In the genomic region with DNA sequence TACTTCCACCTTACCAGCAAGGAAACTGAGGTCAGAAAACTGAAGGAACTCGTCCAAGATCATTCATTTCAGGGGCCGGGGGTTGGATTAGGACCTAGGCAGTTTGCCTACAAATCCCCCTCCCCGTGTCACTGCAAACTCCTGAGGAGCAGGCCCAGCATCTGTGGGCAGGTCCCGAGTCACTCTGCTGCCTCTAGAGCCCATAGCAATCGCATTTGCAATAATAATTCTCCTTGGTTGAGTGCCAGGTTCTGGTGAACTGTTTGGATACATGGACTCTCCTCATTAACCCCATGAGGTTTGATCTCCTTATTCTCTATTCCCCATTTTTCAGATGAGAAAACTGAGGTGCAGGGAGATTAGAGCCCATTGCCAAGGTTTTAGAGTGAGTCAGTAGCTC, we compare ENCODE assay signal across 8 cellular contexts. TPM values are rescaled to one million over a fixed set of nuclear protein-coding genes. Genes with fewer than 3 reads are reported as not detected.
DNase-seq lines count a peak whose midpoint lies in the region; ATAC-seq, FAIRE-seq and TF ChIP-seq lines count a peak whose summit lies in the region.

No MANE protein-coding gene starts in this region.

- peaks cover 5% of the 10 kb centered on the region for H3K27me3 Mint-ChIP-seq in glutamatergic neuron (ENCODE audit: unreplicated experiment)

- intact Hi-C loops in heart right ventricle (cut with DNase I), result no loop called here
- intact Hi-C loops in left cardiac atrium (cut with DNase I), result no loop called here

- H3K36me3 Mint-ChIP-seq in glutamatergic neuron (ENCODE audit: unreplicated experiment), result no peaks in the 10 kb centered on the region

- TF ChIP-seq CTCF in heart right ventricle (IDR thresholded peaks at IDR 0.05) (no peak), VCaP (conservative IDR thresholded peaks at IDR 0.05) (0 out of 2 replicates have a peak, but pooled peaks have one; percentile 9), glutamatergic neuron (IDR thresholded peaks at IDR 0.05; ENCODE audit: partially characterized antibody, unreplicated experiment) (no peak)

- H3K4me3 Mint-ChIP-seq in glutamatergic neuron (ENCODE audit: unreplicated experiment), result peak overlapping the region; percentile 87

- peaks cover 7% of the 10 kb centered on the region for H3K9me3 Mint-ChIP-seq in glutamatergic neuron (ENCODE audit: unreplicated experiment)

- peaks cover 6% of the 10 kb centered on the region for H3K4me1 Mint-ChIP-seq in glutamatergic neuron (ENCODE audit: low read depth, unreplicated experiment)

- H3K27me3 ChIP-seq in heart right ventricle (no peaks in the 10 kb centered on the region), small intestine (ENCODE audit: control insufficient read depth in 2 of 2, insufficient read depth in 2 of 2, low read length in 2 of 2) (no peaks in the 10 kb centered on the region)

- H3K9me3 ChIP-seq in heart right ventricle (no peaks in the 10 kb centered on the region), small intestine (ENCODE audit: control insufficient read depth, low read depth) (no peaks in the 10 kb centered on the region)

- H3K27ac ChIP-seq in heart right ventricle (peak overlapping the region in 3 of 10 donors; percentile 59 to 84 (median 78)), VCaP (peak overlapping the region; percentile 58; the same call in 1 of the 2 replicates), small intestine (ENCODE audit: low read depth in 1 of 2, low read length in 1 of 2) (no peak overlapping the region)

- no peak for DNase-seq in heart right ventricle
- no peak for DNase-seq in left cardiac atrium
- DNase-seq in glutamatergic neuron, result no peak
- DNase-seq in small intestine, result peak; percentile 31
- DNase-seq in NCI-H2107 (lab: John Stamatoyannopoulos, UW), result no peak

- ATAC-seq in heart right ventricle (no peak), left cardiac atrium (no peak), HG03135 (IDR thresholded peaks at IDR 0.05; ENCODE audit: unreplicated experiment) (no peak), GM18907 (IDR thresholded peaks at IDR 0.05; ENCODE audit: unreplicated experiment) (no peak)

- peak overlapping the region; percentile 78 for H3K27ac Mint-ChIP-seq in glutamatergic neuron (ENCODE audit: unreplicated experiment)

- H3K4me1 ChIP-seq in heart right ventricle (peaks cover 6 to 36% (median 17%) of the 10 kb centered on the region in 9 donors), small intestine (ENCODE audit: control insufficient read depth in 2 of 2, insufficient read depth in 1 of 2, low read depth in 1 of 2, low read length in 1 of 2) (peaks cover 0 to 8% of the 10 kb centered on the region in 2 donors)

- 3 to 7% methylated on average over 5 of the region's 5 CpGs for WGBS in heart right ventricle, 2 donors
- WGBS in small intestine, 3 donors, result 1 to 8% (median 4%) methylated on average over 5 of the region's 5 CpGs

- H3K36me3 ChIP-seq in heart right ventricle (peaks cover 0 to 42% (median 24%) of the 10 kb centered on the region in 9 donors), small intestine (ENCODE audit: control insufficient read depth in 2 of 2, insufficient read depth in 2 of 2, low read length in 2 of 2) (peaks cover 0 to 2% of the 10 kb centered on the region in 2 donors)

- FAIRE-seq in small intestine (lab: Jason Lieb, UNC), result no peak

- H3K4me3 ChIP-seq in heart right ventricle (peak overlapping the region; percentile 88 to 99 (median 98)), small intestine (ENCODE audit: low read depth in 1 of 2, low read length in 2 of 2) (peak overlapping the region in 1 of 2 donors; percentile 76)

RNA-seq across cellular contexts. Expression of a gene that starts 0.9 kb away (rescaled TPM):
- total RNA-seq in heart right ventricle (100 to 1,000 TPM in 2 of 10 donors, 10 to 100 TPM in 8; 81.1 to 109 (median 90.8) TPM), left cardiac atrium (10 to 100 TPM; 73.7 to 74.9 TPM), glutamatergic neuron (ENCODE audit: unreplicated experiment) (110 TPM)
- polyA plus RNA-seq in heart right ventricle (100 to 1,000 TPM in 1 of 2 donors, 10 to 100 TPM in 1; 74.6 to 152 TPM), small intestine (100 to 1,000 TPM in 1 of 3 donors, 10 to 100 TPM in 2; 74.7 to 109 (median 90.2) TPM)

RNA-seq across cellular contexts. Expression of a gene that starts 8.3 kb away (rescaled TPM):
- total RNA-seq in heart right ventricle (100 to 1,000 TPM; 483 to 573 (median 516) TPM), left cardiac atrium (100 to 1,000 TPM; 414 to 466 TPM), glutamatergic neuron (ENCODE audit: unreplicated experiment) (324 TPM)
- polyA plus RNA-seq in heart right ventricle (1,000 to 10,000 TPM in 1 of 2 donors, 100 to 1,000 TPM in 1; 914 to 1,564 TPM), small intestine (1,000 to 10,000 TPM in 1 of 3 donors, 100 to 1,000 TPM in 2; 606 to 1,357 (median 909) TPM)

RNA-seq across cellular contexts. Expression of a gene that starts 17.1 kb away (rescaled TPM):
- total RNA-seq in heart right ventricle (10 to 100 TPM; 10.5 to 13.8 (median 11.5) TPM), left cardiac atrium (10 to 100 TPM; 12.8 to 14.5 TPM), glutamatergic neuron (ENCODE audit: unreplicated experiment) (43.0 TPM)
- polyA plus RNA-seq in heart right ventricle (10 to 100 TPM; 13.5 to 19.5 TPM), small intestine (10 to 100 TPM; 17.1 to 36.5 (median 27.0) TPM)
